In the genomic region with DNA sequence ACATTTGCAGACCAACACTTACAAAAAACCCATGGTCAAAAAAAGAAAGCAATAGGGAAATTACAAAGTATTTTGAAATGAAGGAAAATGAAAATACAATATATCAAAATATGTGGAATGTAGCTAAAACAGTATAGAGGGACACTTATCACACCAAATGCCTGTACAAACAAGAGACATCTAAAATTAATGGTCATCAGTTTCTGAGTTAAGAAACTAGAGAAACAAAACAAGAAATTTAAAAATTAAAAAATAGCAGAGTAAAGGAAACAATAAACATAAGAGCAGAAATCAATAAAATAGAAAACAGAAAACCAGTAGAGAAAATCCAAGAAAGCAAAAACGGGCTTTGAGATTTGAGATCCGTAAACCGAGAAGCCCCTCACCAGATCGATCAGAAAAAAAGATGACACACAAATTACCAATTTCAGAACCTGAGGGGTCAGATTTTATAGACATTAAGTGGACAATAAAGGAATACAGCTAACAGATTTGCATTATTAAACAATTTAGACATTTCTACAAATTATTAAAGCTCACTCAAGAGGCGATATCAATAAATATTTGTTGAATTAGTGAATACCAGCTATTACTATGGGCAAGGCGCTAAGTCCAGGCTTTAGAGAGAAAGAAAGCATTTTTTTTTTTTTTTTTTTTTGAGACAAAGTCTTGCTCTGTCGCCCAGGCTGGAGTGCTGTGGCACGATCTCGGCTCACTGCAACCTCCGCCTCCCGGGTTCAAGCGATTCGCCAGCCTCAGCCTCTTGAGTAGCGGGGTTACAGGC, we compare ENCODE assay signal across 8 cellular contexts. TPM values are rescaled to one million over a fixed set of nuclear protein-coding genes. Genes with fewer than 3 reads are reported as not detected.
DNase-seq lines count a peak whose midpoint lies in the region; ATAC-seq, FAIRE-seq and TF ChIP-seq lines count a peak whose summit lies in the region.

No MANE protein-coding gene starts in this region.

- H3K9me3 Mint-ChIP-seq in IgD-negative memory B cell, result peaks cover 0 to 6% (median 3%) of the 10 kb centered on the region in 3 donors

- FAIRE-seq in A204.1 (lab: Jason Lieb, UNC), result peak; percentile 34

- H3K4me3 ChIP-seq in colonic mucosa (peak overlapping the region; percentile 28), muscle layer of duodenum (ENCODE audit: low read depth in 1 of 2, low read length in 2 of 2) (peak overlapping the region; percentile 70 to 86)

- H3K27me3 Mint-ChIP-seq in IgD-negative memory B cell, result no peaks in the 10 kb centered on the region

- H3K27me3 ChIP-seq in colonic mucosa, result no peaks in the 10 kb centered on the region
- H3K27me3 ChIP-seq in muscle layer of duodenum (ENCODE audit: low read depth, low read length), result no peaks in the 10 kb centered on the region

- H3K36me3 ChIP-seq in colonic mucosa (no peaks in the 10 kb centered on the region), muscle layer of duodenum (ENCODE audit: control insufficient read depth in 1 of 2, insufficient read depth in 2 of 2, low read length in 2 of 2) (no peaks in the 10 kb centered on the region)

- H3K4me1 ChIP-seq in colonic mucosa, result no peaks in the 10 kb centered on the region
- H3K4me1 ChIP-seq in muscle layer of duodenum (ENCODE audit: control insufficient read depth in 1 of 2, insufficient read depth in 2 of 2, low read length in 2 of 2), result peaks cover 0 to 22% of the 10 kb centered on the region in 2 donors

- H3K27ac ChIP-seq in colonic mucosa, result peak overlapping the region; percentile 83
- H3K27ac ChIP-seq in muscle layer of duodenum (ENCODE audit: low read length), result no peak overlapping the region

- no peaks in the 10 kb centered on the region for H3K9me3 ChIP-seq in colonic mucosa
- no peaks in the 10 kb centered on the region for H3K9me3 ChIP-seq in muscle layer of duodenum (ENCODE audit: control insufficient read depth in 1 of 2, low read length in 2 of 2)

- intact Hi-C loops in colonic mucosa (cut with DNase I), result no loop called here

- no peak for TF ChIP-seq CTCF in colonic mucosa (IDR thresholded peaks at IDR 0.05)

- H3K27ac Mint-ChIP-seq in IgD-negative memory B cell, result peak overlapping the region in 2 of 3 donors; percentile 96 to 100

- peaks cover 15 to 30% (median 24%) of the 10 kb centered on the region in 3 donors for H3K4me1 Mint-ChIP-seq in IgD-negative memory B cell

- DNase-seq in colonic mucosa (no peak), NCI-H1694 treated with DMSO at 0.1 percent for 48 hours (lab: John Stamatoyannopoulos, UW) (no peak), superior temporal gyrus (ENCODE audit: extremely low spot score) (no peak), C1 segment of cervical spinal cord (lab: John Stamatoyannopoulos, UW) (no peak)

- peak overlapping the region in 1 of 2 donors; percentile 59 for H3K9ac ChIP-seq in colonic mucosa (ENCODE audit: low read depth in 2 of 2, low read length in 2 of 2)

- H3K4me3 Mint-ChIP-seq in IgD-negative memory B cell, result peak overlapping the region; percentile 95 to 99 (median 98)

- H3K36me3 Mint-ChIP-seq in IgD-negative memory B cell, result peaks cover 5% of the 10 kb centered on the region

- ATAC-seq in GM18861 (IDR thresholded peaks at IDR 0.05; ENCODE audit: unreplicated experiment), result no peak

RNA-seq across cellular contexts. Expression of a gene that starts 1.0 kb away (rescaled TPM):
- polyA plus RNA-seq in IgD-negative memory B cell, result 55.8 TPM
- total RNA-seq in colonic mucosa, result 10 to 100 TPM; 46.6 to 62.4 TPM
